Comparison of ENCODE assay signal across 8 cellular contexts in genomic region chr7:112938895-112939588, GRCh38.
DNase-seq lines count a peak whose midpoint lies in the region; ATAC-seq and TF ChIP-seq lines count a peak whose summit lies in the region.

No MANE protein-coding gene starts in this region.

- H3K36me3 ChIP-seq in neuron (ENCODE audit: insufficient read depth, low read length) (peaks cover 7% of the 10 kb centered on the region), upper lobe of right lung (peaks cover 3% of the 10 kb centered on the region)

- H3K9me3 Mint-ChIP-seq in CD14-positive monocyte, result no peaks in the 10 kb centered on the region
- no peaks in the 10 kb centered on the region for H3K9me3 Mint-ChIP-seq in activated naive CD4-positive, alpha-beta T cell treated with anti-CD3 and anti-CD28 coated beads, Interleukin-2, amount 50 U/mL, for 24 hours
- peaks cover 3% of the 10 kb centered on the region for H3K9me3 Mint-ChIP-seq in glutamatergic neuron (ENCODE audit: unreplicated experiment)

- peak overlapping the region; percentile 84 to 99 for H3K4me3 Mint-ChIP-seq in CD14-positive monocyte
- peak overlapping the region; percentile 94 for H3K4me3 Mint-ChIP-seq in activated naive CD4-positive, alpha-beta T cell treated with anti-CD3 and anti-CD28 coated beads, Interleukin-2, amount 50 U/mL, for 24 hours
- peak overlapping the region; percentile 98 for H3K4me3 Mint-ChIP-seq in glutamatergic neuron (ENCODE audit: unreplicated experiment)

- H3K4me1 Mint-ChIP-seq in CD14-positive monocyte (peaks cover 30% of the 10 kb centered on the region), glutamatergic neuron (ENCODE audit: low read depth, unreplicated experiment) (peaks cover 9% of the 10 kb centered on the region)
- peaks cover 65% of the 10 kb centered on the region for H3K4me1 Mint-ChIP-seq in activated naive CD4-positive, alpha-beta T cell treated with anti-CD3 and anti-CD28 coated beads, Interleukin-2, amount 50 U/mL, for 24 hours

- intact Hi-C loops in CD14-positive monocyte (cut with micrococcal nuclease), result loop anchor here in 1 of 2 donors (5.0 kb wide), 1 partner anchor 147 kb away; the partner anchor contains the start of gene TMEM168
- intact Hi-C loops in upper lobe of right lung (cut with DNase I), result no loop called here

- H3K9me3 ChIP-seq in neuron (ENCODE audit: low read length) (no peaks in the 10 kb centered on the region), upper lobe of right lung (no peaks in the 10 kb centered on the region)

- H3K4me3 ChIP-seq in neuron (ENCODE audit: low read length) (peak overlapping the region; percentile 78), upper lobe of right lung (peak overlapping the region; percentile 87)

- no peak for TF ChIP-seq CTCF in CD14-positive monocyte (IDR thresholded peaks at IDR 0.05)
- TF ChIP-seq CTCF in glutamatergic neuron (IDR thresholded peaks at IDR 0.05; ENCODE audit: partially characterized antibody, unreplicated experiment), result no peak
- TF ChIP-seq CTCF in upper lobe of right lung (IDR thresholded peaks at IDR 0.05), result no peak

- H3K27ac Mint-ChIP-seq in CD14-positive monocyte (peak overlapping the region; percentile 62 to 89 (median 75)), glutamatergic neuron (ENCODE audit: unreplicated experiment) (peak overlapping the region; percentile 91)
- H3K27ac Mint-ChIP-seq in activated naive CD4-positive, alpha-beta T cell treated with anti-CD3 and anti-CD28 coated beads, Interleukin-2, amount 50 U/mL, for 24 hours, result peak overlapping the region; percentile 83

- peaks cover 22% of the 10 kb centered on the region for H3K4me1 ChIP-seq in neuron (ENCODE audit: insufficient read depth, low read length)
- H3K4me1 ChIP-seq in upper lobe of right lung, result peaks cover 21% of the 10 kb centered on the region

- peak overlapping the region; percentile 73 for H3K27ac ChIP-seq in upper lobe of right lung

- peak overlapping the region; percentile 65 for H2AFZ ChIP-seq in neuron (ENCODE audit: low read depth, low read length)

- H3K27me3 Mint-ChIP-seq in CD14-positive monocyte (ENCODE audit: low read depth in 3 of 3), result peaks cover 2 to 6% (median 3%) of the 10 kb centered on the region in 3 donors
- H3K27me3 Mint-ChIP-seq in activated naive CD4-positive, alpha-beta T cell treated with anti-CD3 and anti-CD28 coated beads, Interleukin-2, amount 50 U/mL, for 24 hours, result no peaks in the 10 kb centered on the region
- peaks cover 11% of the 10 kb centered on the region for H3K27me3 Mint-ChIP-seq in glutamatergic neuron (ENCODE audit: unreplicated experiment)

- no peaks in the 10 kb centered on the region for H3K27me3 ChIP-seq in neuron (ENCODE audit: insufficient read depth, low read length)
- H3K27me3 ChIP-seq in upper lobe of right lung, result no peaks in the 10 kb centered on the region

- DNase-seq in CD14-positive monocyte (ENCODE audit: low spot score) (no peak), NCI-H2171 (lab: John Stamatoyannopoulos, UW) (peak; percentile 39), glutamatergic neuron (peak; percentile 57), upper lobe of right lung (peak; percentile 73), SKM-1 treated with dmso at 0.1 percent for 144 hours (lab: John Stamatoyannopoulos, UW; ENCODE audit: unreplicated experiment) (no peak)

- ATAC-seq in GM21723 (IDR thresholded peaks at IDR 0.05; ENCODE audit: unreplicated experiment), result peak; percentile 23
- ATAC-seq in upper lobe of right lung, result peak; percentile 2

- peaks cover 14 to 16% of the 10 kb centered on the region in 2 donors for H3K36me3 Mint-ChIP-seq in CD14-positive monocyte
- peaks cover 4% of the 10 kb centered on the region for H3K36me3 Mint-ChIP-seq in activated naive CD4-positive, alpha-beta T cell treated with anti-CD3 and anti-CD28 coated beads, Interleukin-2, amount 50 U/mL, for 24 hours
- H3K36me3 Mint-ChIP-seq in glutamatergic neuron (ENCODE audit: unreplicated experiment), result no peaks in the 10 kb centered on the region

Comparison
In these comparisons a context has a peak if more than half of its experiments do, and no peak if none do; other contexts are left out.
1. DNase-seq: peak in NCI-H2171 (single experiment), glutamatergic neuron (single experiment) and upper lobe of right lung (single experiment); none in CD14-positive monocyte (single experiment) and SKM-1 treated with dmso at 0.1 percent for 144 hours (single experiment).
2. Peak in every context shown above with its lines, with median percentiles within 50 percentile points of each other: H3K27ac Mint-ChIP-seq and H3K4me3 Mint-ChIP-seq.